ENCODE assay signal across 21 cellular contexts in the genomic region with DNA sequence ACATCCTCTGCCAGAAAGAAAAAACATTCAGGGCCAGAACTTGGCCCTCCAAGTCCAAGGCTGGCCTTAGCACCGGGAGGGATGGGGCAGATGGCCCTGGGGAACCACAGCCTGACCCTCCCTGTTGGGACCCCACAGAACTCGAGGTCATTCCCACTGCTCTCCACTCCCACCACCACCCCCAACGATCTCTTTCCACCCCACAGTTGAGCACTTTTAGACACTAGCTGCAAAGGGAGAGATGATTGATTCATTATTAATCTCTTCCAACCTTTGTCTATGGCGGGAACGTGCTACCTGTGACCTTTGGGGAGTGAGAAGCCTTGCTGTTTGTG.
"Had no signal": no experiment of that assay in that cellular context is flagged by ENCODE, and none has a peak within 500 bp of the region (broad histone marks: within the 10 kb centered on the region; RNA-seq: fewer than 3 reads in every experiment).

No MANE protein-coding gene starts in this region.

- H3K9me3 Mint-ChIP-seq: activated naive CD4-positive, alpha-beta T cell treated with anti-CD3 and anti-CD28 coated beads, Interleukin-2, amount 50 U/mL, for 24 hours; activated T-cell treated with anti-CD3 and anti-CD28 coated beads, Interleukin-2, amount 50 U/mL, for 4 hours had no signal

- H3K4me1 ChIP-seq: left lung, parathyroid adenoma, thyroid gland had no signal

- H3K4me1 Mint-ChIP-seq: activated naive CD4-positive, alpha-beta T cell treated with anti-CD3 and anti-CD28 coated beads, Interleukin-2, amount 50 U/mL, for 24 hours had no signal

- H3K9ac ChIP-seq: parathyroid adenoma had no signal

- H3K27ac ChIP-seq: left lung, parathyroid adenoma, SK-N-MC, thyroid gland had no signal

- H3K27ac Mint-ChIP-seq: activated naive CD4-positive, alpha-beta T cell treated with anti-CD3 and anti-CD28 coated beads, Interleukin-2, amount 50 U/mL, for 24 hours; brain; immature natural killer cell; T-helper 17 cell had no signal

- H3K4me3 Mint-ChIP-seq: activated naive CD4-positive, alpha-beta T cell treated with anti-CD3 and anti-CD28 coated beads, Interleukin-2, amount 50 U/mL, for 24 hours; activated T-cell treated with anti-CD3 and anti-CD28 coated beads, Interleukin-2, amount 50 U/mL, for 4 hours; brain; immature natural killer cell; naive thymus-derived CD4-positive, alpha-beta T cell; T-helper 17 cell had no signal

- DNase-seq: activated CD4-positive, alpha-beta T cell treated with anti-CD3 and anti-CD28 coated beads for 4 hours; activated CD4-positive, alpha-beta T cell treated with anti-CD3 and anti-CD28 coated beads, Interleukin-2, amount 50 U/mL, for 48 hours; activated CD4-positive, CD25-positive, alpha-beta regulatory T cell; activated T-cell treated with anti-CD3 and anti-CD28 coated beads, Interleukin-2, amount 50 U/mL, for 4 hours; effector memory CD4-positive, alpha-beta T cell; foreskin melanocyte; immature natural killer cell; kidney glomerular epithelial cell; stimulated activated CD4-positive, alpha-beta T cell treated with anti-CD3 and anti-CD28 coated beads, Interleukin-4, amount 100 ng/mL, for 1 hour; stimulated activated naive CD4-positive, alpha-beta T cell treated with Interleukin-2 at 50 U/mL for 16 hours; SW 1271; T-helper 17 cell; thyroid gland had no signal

- H3K27me3 ChIP-seq: thyroid gland had no signal

- H3K9me3 ChIP-seq: thyroid gland had no signal

- H3K4me3 ChIP-seq: left lung, lung, SK-N-MC, smooth muscle cell, thyroid gland had no signal

- H3K79me2 ChIP-seq: parathyroid adenoma had no signal

- H3K4me2 ChIP-seq: smooth muscle cell had no signal

- H3K36me3 Mint-ChIP-seq: activated naive CD4-positive, alpha-beta T cell treated with anti-CD3 and anti-CD28 coated beads, Interleukin-2, amount 50 U/mL, for 24 hours; brain had no signal

- H3K36me3 ChIP-seq: left lung, thyroid gland had no signal

- H2AFZ ChIP-seq: parathyroid adenoma had no signal
